8 cellular contexts compared by ENCODE assay signal in the genomic region with DNA sequence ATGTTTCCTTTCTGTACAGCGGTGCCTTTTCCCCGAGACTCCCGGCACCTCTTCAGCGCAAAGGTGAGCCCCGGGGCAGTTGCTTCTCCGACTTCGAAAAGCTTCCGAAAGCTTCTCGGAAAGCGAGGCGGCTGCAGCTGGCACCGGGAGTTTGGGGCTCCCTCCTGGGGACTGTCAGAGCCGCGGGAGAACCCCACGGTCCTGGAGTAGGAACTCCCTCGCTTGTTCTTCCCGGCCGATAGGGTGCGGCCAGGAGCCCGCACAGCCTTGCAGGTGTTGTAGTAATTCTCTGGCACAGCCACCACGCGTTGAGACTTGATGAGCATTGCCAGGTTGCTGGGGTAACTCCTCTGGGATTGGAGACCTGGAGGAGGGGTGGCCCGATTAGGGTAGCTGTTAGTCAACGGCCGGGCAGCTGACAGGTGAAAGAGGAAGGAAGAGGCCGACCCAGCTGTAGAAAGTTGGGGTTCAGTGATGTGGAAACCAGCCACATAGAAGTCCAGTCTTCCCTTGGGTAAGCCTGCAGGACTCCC. TPM values are rescaled to one million over a fixed set of nuclear protein-coding genes. Genes with fewer than 3 reads are reported as not detected.
DNase-seq lines count a peak whose midpoint lies in the region; ATAC-seq and TF ChIP-seq lines count a peak whose summit lies in the region.

No MANE protein-coding gene starts in this region.

- peak; percentile 85 for DNase-seq in CD14-positive monocyte (ENCODE audit: low spot score)
- DNase-seq in NCI-H446 treated with DMSO at 0.1 percent for 48 hours (lab: John Stamatoyannopoulos, UW), result peak; percentile 35
- peak; percentile 49 to 59 for DNase-seq in activated CD4-positive, alpha-beta T cell treated with anti-CD3 and anti-CD28 coated beads, Interleukin-2, amount 50 U/mL, for 48 hours
- peak in 1 of 3 experiments; percentile 21 for DNase-seq in effector memory CD8-positive, alpha-beta T cell
- DNase-seq in mesothelial cell of epicardium (ENCODE audit: low spot score in 2 of 2, unreplicated experiment in 2 of 2), result peak in 1 of 2 experiments; percentile 63
- peak; percentile 8 to 26 for DNase-seq in stimulated activated CD8-positive, alpha-beta memory T cell treated with anti-CD3 and anti-CD28 coated beads, Interleukin-2, amount 100 ng/mL, for 48 hours (ENCODE audit: low read depth in 2 of 2)

- peaks cover 46% of the 10 kb centered on the region for H3K4me1 Mint-ChIP-seq in CD14-positive monocyte
- H3K4me1 Mint-ChIP-seq in effector memory CD8-positive, alpha-beta T cell (ENCODE audit: low read depth in 2 of 2), result peaks cover 14 to 31% of the 10 kb centered on the region in 2 donors
- H3K4me1 Mint-ChIP-seq in mesothelial cell of epicardium, result peaks cover 27% of the 10 kb centered on the region

- intact Hi-C loops in CD14-positive monocyte (cut with micrococcal nuclease), result loop anchor here (5.0 to 10.0 kb wide), 2 partner anchors 106 to 109 kb away; a partner anchor contains a TSS

- H3K4me3 Mint-ChIP-seq in CD14-positive monocyte, result peak overlapping the region; percentile 88 to 95
- H3K4me3 Mint-ChIP-seq in effector memory CD8-positive, alpha-beta T cell, result peak overlapping the region; percentile 99 to 100
- peak overlapping the region; percentile 99 for H3K4me3 Mint-ChIP-seq in mesothelial cell of epicardium

- peak overlapping the region; percentile 93 to 99 (median 97) for H3K27ac Mint-ChIP-seq in CD14-positive monocyte
- H3K27ac Mint-ChIP-seq in effector memory CD8-positive, alpha-beta T cell, result peak overlapping the region; percentile 98
- peak overlapping the region; percentile 91 for H3K27ac Mint-ChIP-seq in mesothelial cell of epicardium

- TF ChIP-seq CTCF in CD14-positive monocyte (IDR thresholded peaks at IDR 0.05) (no peak), mesothelial cell of epicardium (IDR thresholded peaks at IDR 0.05; ENCODE audit: unreplicated experiment) (no peak)

- H3K27me3 Mint-ChIP-seq in CD14-positive monocyte (ENCODE audit: low read depth in 3 of 3) (peaks cover 0 to 1% (median 0%) of the 10 kb centered on the region in 3 donors), mesothelial cell of epicardium (ENCODE audit: low read depth) (no peaks in the 10 kb centered on the region)
- no peaks in the 10 kb centered on the region for H3K27me3 Mint-ChIP-seq in effector memory CD8-positive, alpha-beta T cell

- H3K9me3 Mint-ChIP-seq in CD14-positive monocyte (peaks cover 0 to 5% (median 0%) of the 10 kb centered on the region in 7 donors), mesothelial cell of epicardium (no peaks in the 10 kb centered on the region)
- H3K9me3 Mint-ChIP-seq in effector memory CD8-positive, alpha-beta T cell, result no peaks in the 10 kb centered on the region

- ATAC-seq in GM19324 (IDR thresholded peaks at IDR 0.05; ENCODE audit: low FRiP score, unreplicated experiment) (peak; percentile 29), HG03432 (IDR thresholded peaks at IDR 0.05; ENCODE audit: unreplicated experiment) (peak; percentile 31)
- ATAC-seq in effector memory CD8-positive, alpha-beta T cell (replicated peaks), result peak; percentile 2

- H3K36me3 Mint-ChIP-seq in CD14-positive monocyte, result peaks cover 21 to 42% of the 10 kb centered on the region in 2 donors
- H3K36me3 Mint-ChIP-seq in effector memory CD8-positive, alpha-beta T cell (ENCODE audit: insufficient read depth), result peaks cover 13% of the 10 kb centered on the region
- peaks cover 7% of the 10 kb centered on the region for H3K36me3 Mint-ChIP-seq in mesothelial cell of epicardium

RNA-seq across cellular contexts. Expression of a gene that starts 0.7 kb away (rescaled TPM):
- 10 to 100 TPM in 1 of 2 donors, 1 to 10 TPM in 1; 4.4 to 24.1 TPM for polyA plus RNA-seq in CD14-positive monocyte
- total RNA-seq in mesothelial cell of epicardium, result 15.2 to 17.3 TPM (median 16.1 TPM) in 3 replicates

RNA-seq across cellular contexts. Expression of a gene that starts 1.1 kb away (rescaled TPM):
- polyA plus RNA-seq in CD14-positive monocyte, result 10 to 100 TPM; 27.5 to 33.1 TPM
- total RNA-seq in mesothelial cell of epicardium, result 7.8 to 8.2 TPM (median 8.0 TPM) in 3 replicates

RNA-seq across cellular contexts. Expression of a gene that starts 33.5 kb away (rescaled TPM):
- 1 to 10 TPM; 1.4 to 3.1 TPM for polyA plus RNA-seq in CD14-positive monocyte
- 1.2 to 1.9 TPM (median 1.8 TPM) in 3 replicates for total RNA-seq in mesothelial cell of epicardium
